ENCODE assay signal across 1 cellular context in genomic region chr11:60872124-60872951, GRCh38.
TF ChIP-seq lines count a peak whose summit lies in the region.

No MANE protein-coding gene starts in this region.

TF ChIP-seq in WTC11, 78 proteins besides CTCF, POLR2A, EP300 and RAD21 (continued from another document):
- TF ChIP-seq HMGXB4 (CRISPR knock-in tag; IDR thresholded peaks at IDR 0.05): no peak
- TF ChIP-seq ZNF671 (CRISPR knock-in tag; IDR thresholded peaks at IDR 0.05): no peak
- no peak for TF ChIP-seq CREM (CRISPR knock-in tag; IDR thresholded peaks at IDR 0.05)
